Comparison of ENCODE assay signal across 34 cellular contexts in the genomic region with DNA sequence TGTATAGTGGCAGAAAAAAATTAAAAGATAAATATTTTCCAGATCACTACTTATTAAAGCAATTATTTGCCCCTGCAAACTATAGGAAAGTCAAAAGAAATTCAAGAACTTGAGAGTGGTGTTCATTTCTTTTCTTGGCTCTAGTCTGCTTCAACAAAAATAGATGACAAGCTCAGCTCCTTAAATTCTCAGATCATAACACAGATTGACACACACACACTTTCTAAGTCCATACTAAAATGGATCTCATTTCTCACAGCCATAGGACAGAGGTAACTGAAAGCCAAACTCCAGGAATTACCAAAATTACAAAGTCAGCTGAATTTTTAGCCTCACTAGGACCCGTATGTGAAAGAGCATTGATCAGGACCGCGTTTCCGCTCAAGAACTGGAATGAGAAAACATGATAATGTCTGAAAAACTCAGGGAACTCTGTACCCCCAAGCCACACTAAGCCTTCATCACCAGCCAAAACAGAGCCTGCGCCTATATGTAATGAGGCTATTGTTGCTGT.
"Had no signal": no experiment of that assay in that cellular context is flagged by ENCODE, and none has a peak within 500 bp of the region (broad histone marks: within the 10 kb centered on the region; RNA-seq: fewer than 3 reads in every experiment).

No MANE protein-coding gene starts in this region.

- H3K4me3 ChIP-seq: adrenal gland, body of pancreas, breast epithelium had no signal

- DNase-seq: activated B cell treated with CpG ODN at 0.5 μM for 24 hours; activated CD4-positive, alpha-beta memory T cell treated with anti-CD3 and anti-CD28 coated beads for 36 hours; activated CD4-positive, alpha-beta T cell treated with anti-CD3 and anti-CD28 coated beads for 4 hours; activated CD4-positive, alpha-beta T cell treated with anti-CD3 and anti-CD28 coated beads, Interleukin-2, amount 10 ng/mL, durations not matched to agents 24 days and 14 days; activated CD4-positive, alpha-beta T cell treated with anti-CD3 and anti-CD28 coated beads, Interleukin-2, amount 50 U/mL, for 1 hour; activated CD4-positive, alpha-beta T cell treated with anti-CD3 and anti-CD28 coated beads, Interleukin-2, amount 50 U/mL, for 4 hours; activated CD4-positive, CD25-positive, alpha-beta regulatory T cell treated with anti-CD3 and anti-CD28 coated beads, Interleukin-2, amount 50 U/mL, for 72 hours; activated CD8-positive, alpha-beta memory T cell treated with anti-CD3 and anti-CD28 coated beads, Interleukin-2, amount 50 U/mL, for 4 hours; activated CD8-positive, alpha-beta T cell treated with anti-CD3 and anti-CD28 coated beads for 36 hours; activated effector memory CD4-positive, alpha-beta T cell treated with anti-CD3 and anti-CD28 coated beads, Interleukin-2, amount 50 U/mL, for 16 hours; activated gamma-delta T cell treated with Interleukin-2 at 50 U/mL for 16 hours; activated naive CD4-positive, alpha-beta T cell; activated naive CD4-positive, alpha-beta T cell treated with anti-CD3 and anti-CD28 coated beads for 36 hours; activated naive CD4-positive, alpha-beta T cell treated with anti-CD3 and anti-CD28 coated beads, Interleukin-2, amount 50 U/mL, for 16 hours; activated naive CD8-positive, alpha-beta T cell treated with anti-CD3 and anti-CD28 coated beads for 36 hours; activated T-cell treated with anti-CD3 and anti-CD28 coated beads for 4 hours; activated T-cell treated with anti-CD3 and anti-CD28 coated beads, Interleukin-2, amount 50 U/mL, for 1 hour; activated T-cell treated with anti-CD3 and anti-CD28 coated beads, Interleukin-2, amount 50 U/mL, for 4 hours; activated T-cell treated with anti-CD3 and anti-CD28 coated beads, Interleukin-2, amount 50 U/mL, for 72 hours; adrenal gland; amniotic stem cell; aorta; body of pancreas; brain microvascular endothelial cell; central memory CD4-positive, alpha-beta T cell; T-helper 1 cell; T-helper 2 cell; T-helper 9 cell had no signal

- H3K27ac ChIP-seq: adrenal gland, body of pancreas, brain microvascular endothelial cell, breast epithelium, VCaP had no signal

- H3K36me3 ChIP-seq: adrenal gland, brain microvascular endothelial cell, breast epithelium had no signal

- H3K27me3 ChIP-seq: adrenal gland, body of pancreas, brain microvascular endothelial cell, breast epithelium had no signal

- H3K9me3 ChIP-seq: adrenal gland, body of pancreas, breast epithelium had no signal

- ATAC-seq: activated CD8-positive, alpha-beta T cell treated with anti-CD3 and anti-CD28 coated beads for 36 hours; activated naive CD4-positive, alpha-beta T cell treated with anti-CD3 and anti-CD28 coated beads, Interleukin-2, amount 50 U/mL, for 72 hours; activated T-cell treated with anti-CD3 and anti-CD28 coated beads, Interleukin-2, amount 50 U/mL, for 4 hours; activated T-cell treated with anti-CD3 and anti-CD28 coated beads, Interleukin-2, amount 50 U/mL, for 72 hours; activated T-helper 17 cell treated with anti-CD3 and anti-CD28 coated beads, Interleukin-2, amount 50 U/mL, for 72 hours; body of pancreas had no signal

- H3K4me1 ChIP-seq: body of pancreas, breast epithelium had no signal

- FAIRE-seq: astrocyte, TTC549 had no signal
